Comparison of ENCODE assay signal across 13 cellular contexts in genomic region chr11:19232910-19233503, GRCh38. TPM values are rescaled to one million over a fixed set of nuclear protein-coding genes. Genes with fewer than 3 reads are reported as not detected.
DNase-seq lines count a peak whose midpoint lies in the region; ATAC-seq, FAIRE-seq and TF ChIP-seq lines count a peak whose summit lies in the region.
"Had no signal": no experiment of that assay in that cellular context is flagged by ENCODE, and none has a peak within 500 bp of the region (broad histone marks: within the 10 kb centered on the region; RNA-seq: fewer than 3 reads in every experiment).

No MANE protein-coding gene starts in this region.

- peaks cover 9% of the 10 kb centered on the region for H3K4me1 ChIP-seq in skeletal muscle satellite cell (ENCODE audit: control insufficient read depth, insufficient read depth, low read length)
- H3K4me1 ChIP-seq: Peyer's patch, vagina had no signal

- H3K9ac ChIP-seq in skeletal muscle satellite cell (ENCODE audit: low read depth, low read length), result no peak overlapping the region

- peak; percentile 46 for DNase-seq in H54 (ENCODE audit: insufficient read length, low spot score)
- DNase-seq in SW480 (ENCODE audit: low spot score), result peak; percentile 44
- peak; percentile 88 for DNase-seq in fibroblast of pulmonary artery (ENCODE audit: low read depth)
- DNase-seq in cerebellar cortex (ENCODE audit: low spot score), result no peak
- DNase-seq in NCI-H2196 treated with DMSO at 0.1 percent for 48 hours (lab: John Stamatoyannopoulos, UW; ENCODE audit: unreplicated experiment), result no peak
- DNase-seq: activated effector memory CD4-positive, alpha-beta T cell treated with anti-CD3 and anti-CD28 coated beads, Interleukin-2, amount 50 U/mL, for 16 hours; immature natural killer cell; NCI-H1694 treated with DMSO at 0.1 percent for 48 hours; Peyer's patch had no signal

- H3K9me3 ChIP-seq in skeletal muscle satellite cell (replicated peaks; ENCODE audit: low read length), result no peaks in the 10 kb centered on the region
- H3K9me3 ChIP-seq: Peyer's patch, vagina had no signal

- FAIRE-seq in H54 (lab: Jason Lieb, UNC), result peak; percentile 94

- no peaks in the 10 kb centered on the region for H3K36me3 ChIP-seq in skeletal muscle satellite cell (ENCODE audit: insufficient read depth, low read length)
- H3K36me3 ChIP-seq: Peyer's patch, vagina had no signal

- H3K27me3 ChIP-seq in skeletal muscle satellite cell (ENCODE audit: control insufficient read depth, insufficient read depth, low read length), result no peaks in the 10 kb centered on the region
- H3K27me3 ChIP-seq: Peyer's patch, vagina had no signal

- TF ChIP-seq POLR2A in H54 (IDR thresholded peaks at IDR 0.05; ENCODE audit: low read depth, low read length), result no peak

- peak overlapping the region; percentile 38 for H3K4me2 ChIP-seq in skeletal muscle satellite cell (ENCODE audit: low read length)

- no peak for TF ChIP-seq CTCF in fibroblast of pulmonary artery (IDR thresholded peaks at IDR 0.05; ENCODE audit: low read length, missing control alignments)

- no peak overlapping the region for H3K4me3 ChIP-seq in fibroblast of pulmonary artery (replicated peaks; ENCODE audit: low read depth, low read length)
- no peak overlapping the region for H3K4me3 ChIP-seq in skeletal muscle satellite cell (ENCODE audit: low read length)
- H3K4me3 ChIP-seq: Peyer's patch, vagina had no signal

- no peak for ATAC-seq in GM21381 (IDR thresholded peaks at IDR 0.05; ENCODE audit: unreplicated experiment)

RNA-seq across cellular contexts. Expression of gene E2F8, which starts 7.7 kb away (rescaled TPM):
- 0.44 and 0.76 TPM in 2 replicates for total RNA-seq in skeletal muscle satellite cell (2012; rRNA removed)

RNA-seq across cellular contexts. Expression of gene CSRP3, which starts 31.2 kb away (rescaled TPM):
- total RNA-seq in skeletal muscle satellite cell (2012; rRNA removed), result not detected in 2 replicates
- total RNA-seq: osteocyte, Peyer's patch, vagina had no signal

Comparison
In these comparisons a context has a peak if more than half of its experiments do, and no peak if none do; other contexts are left out.
1. DNase-seq: peak in H54 (single experiment), SW480 (single experiment) and fibroblast of pulmonary artery (single experiment); none in cerebellar cortex (single experiment) and NCI-H2196 treated with DMSO at 0.1 percent for 48 hours (single experiment).